In the genomic region with DNA sequence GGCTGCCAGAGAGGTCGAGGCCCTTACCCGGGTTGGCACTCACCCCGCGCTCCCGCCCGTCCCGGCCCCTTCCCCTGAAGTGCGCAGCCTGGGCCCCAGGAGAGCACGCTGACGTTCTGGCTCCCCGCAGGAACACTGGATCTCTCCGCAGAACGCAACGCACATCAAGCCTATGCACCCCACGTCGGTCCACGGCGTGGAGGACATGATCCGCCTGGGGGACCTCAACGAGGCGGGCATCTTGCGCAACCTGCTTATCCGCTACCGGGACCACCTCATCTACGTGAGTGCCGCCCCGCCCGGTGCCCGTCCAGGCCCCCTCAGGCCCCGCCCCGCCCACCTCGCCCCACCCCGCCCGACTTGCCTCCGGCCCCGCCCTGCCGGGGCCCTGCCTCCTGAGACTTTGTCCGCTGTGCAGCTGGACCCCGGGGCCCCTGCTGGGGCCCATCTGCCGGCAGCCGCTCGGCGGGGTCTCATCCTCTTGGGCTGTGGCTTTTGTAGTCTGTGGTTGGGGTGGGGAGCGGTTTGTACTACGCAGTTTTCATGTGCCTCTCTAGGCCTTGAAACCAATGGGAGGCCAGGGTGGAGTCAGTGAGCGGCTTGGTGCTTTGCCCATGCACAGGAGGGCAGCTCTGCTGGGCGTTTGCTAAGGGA, we compare ENCODE assay signal across 10 cellular contexts. TPM values are rescaled to one million over a fixed set of nuclear protein-coding genes. Genes with fewer than 3 reads are reported as not detected.
DNase-seq lines count a peak whose midpoint lies in the region; ATAC-seq lines count a peak whose summit lies in the region.
"Had no signal": no experiment of that assay in that cellular context is flagged by ENCODE, and none has a peak within 500 bp of the region (broad histone marks: within the 10 kb centered on the region; RNA-seq: fewer than 3 reads in every experiment).

No MANE protein-coding gene starts in this region.

- peaks cover 10% of the 10 kb centered on the region for H3K27me3 Mint-ChIP-seq in stimulated activated naive CD8-positive, alpha-beta T cell treated with anti-CD3 and anti-CD28 coated beads, Interleukin-15, amount 100 ng/mL, for 72 hours

- DNase-seq in Right ventricle myocardium superior = peak; percentile 39
- DNase-seq in cardiac septum (ENCODE audit: low spot score) = no peak
- DNase-seq in activated CD8-positive, alpha-beta memory T cell treated with anti-CD3 and anti-CD28 coated beads, Interleukin-2, amount 50 U/mL, for 48 hours = peak; percentile 66
- DNase-seq in left ventricle myocardium superior = peak; percentile 40
- DNase-seq in stimulated activated naive CD8-positive, alpha-beta T cell treated with anti-CD3 and anti-CD28 coated beads, Interleukin-15, amount 100 ng/mL, for 72 hours = peak; percentile 54 to 70

- peaks cover 48% of the 10 kb centered on the region for H3K4me1 Mint-ChIP-seq in stimulated activated naive CD8-positive, alpha-beta T cell treated with anti-CD3 and anti-CD28 coated beads, Interleukin-15, amount 100 ng/mL, for 72 hours

- peak overlapping the region in 1 of 2 donors; percentile 90 for H3K27ac Mint-ChIP-seq in stimulated activated naive CD8-positive, alpha-beta T cell treated with anti-CD3 and anti-CD28 coated beads, Interleukin-15, amount 100 ng/mL, for 72 hours

- ATAC-seq in Right ventricle myocardium superior (ENCODE audit: poor library complexity) = peak; percentile 35
- ATAC-seq in left ventricle myocardium superior = peak; percentile 50
- ATAC-seq in stimulated activated naive CD8-positive, alpha-beta T cell treated with anti-CD3 and anti-CD28 coated beads, Interleukin-15, amount 100 ng/mL, for 72 hours = peak; percentile 60
- no peak for ATAC-seq in HG03520 (IDR thresholded peaks at IDR 0.05; ENCODE audit: unreplicated experiment)
- ATAC-seq in GM19328 (IDR thresholded peaks at IDR 0.05; ENCODE audit: unreplicated experiment) = no peak
- no peak for ATAC-seq in GM18502 (IDR thresholded peaks at IDR 0.05; ENCODE audit: poor library complexity, unreplicated experiment)

- intact Hi-C loops in Right ventricle myocardium superior (cut with DNase I) (no loop called here), cardiac septum (cut with DNase I) (no loop called here), left ventricle myocardium superior (cut with micrococcal nuclease) (no loop called here)

- no peaks in the 10 kb centered on the region for H3K9me3 Mint-ChIP-seq in stimulated activated naive CD8-positive, alpha-beta T cell treated with anti-CD3 and anti-CD28 coated beads, Interleukin-15, amount 100 ng/mL, for 72 hours

- peak overlapping the region; percentile 69 to 79 for H3K4me3 Mint-ChIP-seq in stimulated activated naive CD8-positive, alpha-beta T cell treated with anti-CD3 and anti-CD28 coated beads, Interleukin-15, amount 100 ng/mL, for 72 hours

RNA-seq across cellular contexts. Expression of gene MYO7A, which starts 19.7 kb away (rescaled TPM):
- total RNA-seq in Right ventricle myocardium superior (4.4 TPM), cardiac septum (3.0 TPM), left ventricle myocardium superior (4.6 TPM)

RNA-seq across cellular contexts. Expression of gene OMP, which starts 45.2 kb away (rescaled TPM):
- not detected for total RNA-seq in Right ventricle myocardium superior
- not detected for total RNA-seq in cardiac septum
- total RNA-seq in left ventricle myocardium superior = not detected
- total RNA-seq: pulmonary artery endothelial cell; T-helper 1 cell treated with Interleukin-12 subunit alpha and Interleukin-12 subunit beta and Interleukin-4 antibody, amounts not matched to agents 30 ng/mL and 1 ng/mL, for 36 hours had no signal

Comparison
In these comparisons a context has a peak if more than half of its experiments do, and no peak if none do; other contexts are left out.
1. ATAC-seq: peak in Right ventricle myocardium superior (single experiment), left ventricle myocardium superior (single experiment) and stimulated activated naive CD8-positive, alpha-beta T cell treated with anti-CD3 and anti-CD28 coated beads, Interleukin-15, amount 100 ng/mL, for 72 hours (single experiment); none in HG03520 (single experiment), GM19328 (single experiment) and GM18502 (single experiment).